ENCODE assay signal across 21 cellular contexts in genomic region chr15:73028030-73028429, GRCh38. TPM values are rescaled to one million over a fixed set of nuclear protein-coding genes. Genes with fewer than 3 reads are reported as not detected.
DNase-seq lines count a peak whose midpoint lies in the region; ATAC-seq, FAIRE-seq and TF ChIP-seq lines count a peak whose summit lies in the region.
"Had no signal": no experiment of that assay in that cellular context is flagged by ENCODE, and none has a peak within 500 bp of the region (broad histone marks: within the 10 kb centered on the region; RNA-seq: fewer than 3 reads in every experiment).

No MANE protein-coding gene starts in this region.

- peaks cover 12% of the 10 kb centered on the region; the same call in 2 of the 3 replicates for H3K4me1 Mint-ChIP-seq in GM23338
- H3K4me1 Mint-ChIP-seq in mesothelial cell of epicardium = peaks cover 8% of the 10 kb centered on the region
- H3K4me1 Mint-ChIP-seq in natural killer cell treated with Interleukin-12 subunit alpha and Interleukin-12 subunit beta and Interleukin-15 and Interleukin-18, amount 100 ng/mL, for 72 hours (ENCODE audit: low read depth in 2 of 2) = no peaks in the 10 kb centered on the region
- H3K4me1 Mint-ChIP-seq: CD4-positive, alpha-beta memory T cell had no signal

- H3K4me3 ChIP-seq in GM23338 = no peak overlapping the region
- H3K4me3 ChIP-seq in esophagus muscularis mucosa = no peak overlapping the region
- H3K4me3 ChIP-seq: HAP-1 had no signal

- DNase-seq in GM23338 (ENCODE audit: low spot score) = no peak
- DNase-seq in HTR-8/SVneo (ENCODE audit: insufficient read length, low spot score) = no peak
- peak; percentile 61 for DNase-seq in NCI-H1694 treated with DMSO at 0.1 percent for 48 hours (lab: John Stamatoyannopoulos, UW)
- DNase-seq in mesothelial cell of epicardium (ENCODE audit: low spot score in 2 of 2, unreplicated experiment in 2 of 2) = no peak
- no peak for DNase-seq in stimulated activated naive CD8-positive, alpha-beta T cell treated with anti-CD3 and anti-CD28 coated beads, Interleukin-15, Interleukin-2, amounts not matched to agents 100 U/mL and 50 U/mL, for 24 hours
- no peak for DNase-seq in activated gamma-delta T cell treated with Interleukin-2 at 50 U/mL for 16 hours
- DNase-seq in natural killer cell treated with Interleukin-12 subunit alpha and Interleukin-12 subunit beta and Interleukin-15 and Interleukin-18, amount 100 ng/mL, for 72 hours (ENCODE audit: low spot score) = no peak
- DNase-seq in esophagus muscularis mucosa (ENCODE audit: extremely low spot score) = no peak
- DNase-seq: C1 segment of cervical spinal cord; Calu3; CD4-positive, alpha-beta memory T cell; COR-L47; DMS79; EL; GDM1; GOT3; HFFc6 had no signal

- peaks cover 2% of the 10 kb centered on the region for H3K27me3 Mint-ChIP-seq in GM23338 (ENCODE audit: insufficient read depth, low read depth, poor library complexity)
- peaks cover 37% of the 10 kb centered on the region for H3K27me3 Mint-ChIP-seq in mesothelial cell of epicardium (ENCODE audit: low read depth)
- peaks cover 12 to 17% of the 10 kb centered on the region in 2 donors for H3K27me3 Mint-ChIP-seq in natural killer cell treated with Interleukin-12 subunit alpha and Interleukin-12 subunit beta and Interleukin-15 and Interleukin-18, amount 100 ng/mL, for 72 hours

- no peaks in the 10 kb centered on the region for H3K9me3 ChIP-seq in esophagus muscularis mucosa
- H3K9me3 ChIP-seq: HAP-1 had no signal

- H3K9me3 Mint-ChIP-seq in GM23338 = no peaks in the 10 kb centered on the region
- no peaks in the 10 kb centered on the region for H3K9me3 Mint-ChIP-seq in mesothelial cell of epicardium
- no peaks in the 10 kb centered on the region for H3K9me3 Mint-ChIP-seq in natural killer cell treated with Interleukin-12 subunit alpha and Interleukin-12 subunit beta and Interleukin-15 and Interleukin-18, amount 100 ng/mL, for 72 hours
- H3K9me3 Mint-ChIP-seq: CD4-positive, alpha-beta memory T cell; HFFc6 had no signal

- H3K36me3 ChIP-seq in GM23338 (ENCODE audit: insufficient read depth) (no peaks in the 10 kb centered on the region), esophagus muscularis mucosa (no peaks in the 10 kb centered on the region)
- H3K36me3 ChIP-seq: HAP-1 had no signal

- TF ChIP-seq CTCF in GM23338 (conservative IDR thresholded peaks at IDR 0.05; ENCODE audit: low read depth in 2 of 2) = no peak
- no peak for TF ChIP-seq CTCF in mesothelial cell of epicardium (IDR thresholded peaks at IDR 0.05; ENCODE audit: unreplicated experiment)
- TF ChIP-seq CTCF in esophagus muscularis mucosa (IDR thresholded peaks at IDR 0.05) = no peak

- ATAC-seq in GM23338 = no peak
- no peak for ATAC-seq in stimulated activated naive CD8-positive, alpha-beta T cell treated with anti-CD3 and anti-CD28 coated beads, Interleukin-15, Interleukin-2, amounts not matched to agents 100 U/mL and 50 U/mL, for 24 hours
- no peak for ATAC-seq in natural killer cell treated with Interleukin-12 subunit alpha and Interleukin-12 subunit beta and Interleukin-15 and Interleukin-18, amount 100 ng/mL, for 72 hours

- H3K4me3 Mint-ChIP-seq in GM23338 (no peak overlapping the region), mesothelial cell of epicardium (no peak overlapping the region)
- H3K4me3 Mint-ChIP-seq in natural killer cell treated with Interleukin-12 subunit alpha and Interleukin-12 subunit beta and Interleukin-15 and Interleukin-18, amount 100 ng/mL, for 72 hours = no peak overlapping the region
- H3K4me3 Mint-ChIP-seq: CD4-positive, alpha-beta memory T cell; HFFc6 had no signal

- H3K27ac ChIP-seq in GM23338 (ENCODE audit: low read depth) (no peak overlapping the region), esophagus muscularis mucosa (replicated peaks in 1 of 4) (no peak overlapping the region)

- H3K36me3 Mint-ChIP-seq in GM23338 (ENCODE audit: low read depth) (no peaks in the 10 kb centered on the region), mesothelial cell of epicardium (no peaks in the 10 kb centered on the region)
- H3K36me3 Mint-ChIP-seq in natural killer cell treated with Interleukin-12 subunit alpha and Interleukin-12 subunit beta and Interleukin-15 and Interleukin-18, amount 100 ng/mL, for 72 hours = no peaks in the 10 kb centered on the region
- H3K36me3 Mint-ChIP-seq: CD4-positive, alpha-beta memory T cell had no signal

- H3K4me2 ChIP-seq in GM23338 = no peak overlapping the region

- intact Hi-C loops in esophagus muscularis mucosa (cut with DNase I) = no loop called here

- peaks cover 5% of the 10 kb centered on the region; the same call in 1 of the 2 replicates for H3K9me2 ChIP-seq in GM23338 (ENCODE audit: insufficient read depth)

- no peak for TF ChIP-seq POLR2A in esophagus muscularis mucosa (IDR thresholded peaks at IDR 0.05; ENCODE audit: low read depth)

- H3K79me2 ChIP-seq in GM23338 (replicated peaks; ENCODE audit: insufficient read depth) = no peaks in the 10 kb centered on the region

- H3K4me1 ChIP-seq in GM23338 (ENCODE audit: insufficient read depth) (peaks cover 12% of the 10 kb centered on the region), esophagus muscularis mucosa (no peaks in the 10 kb centered on the region)

- no peaks in the 10 kb centered on the region for H3F3A ChIP-seq in GM23338 (replicated peaks; ENCODE audit: low read depth)

- FAIRE-seq in HTR-8/SVneo (lab: Jason Lieb, UNC) = peak; percentile 26
- FAIRE-seq: GM12891, GM18507, H54 had no signal

- 93% methylated on average over 6 of the region's 6 CpGs for WGBS in esophagus muscularis mucosa

- H3K27me3 ChIP-seq in GM23338 (ENCODE audit: insufficient read depth) (no peaks in the 10 kb centered on the region), esophagus muscularis mucosa (peaks cover 0 to 4% (median 0%) of the 10 kb centered on the region in 4 donors)

- H4K20me1 ChIP-seq in GM23338 (replicated peaks; ENCODE audit: insufficient read depth) = no peaks in the 10 kb centered on the region

- H3K27ac Mint-ChIP-seq in GM23338 = no peak overlapping the region
- H3K27ac Mint-ChIP-seq in mesothelial cell of epicardium = peak overlapping the region; percentile 3
- no peak overlapping the region for H3K27ac Mint-ChIP-seq in natural killer cell treated with Interleukin-12 subunit alpha and Interleukin-12 subunit beta and Interleukin-15 and Interleukin-18, amount 100 ng/mL, for 72 hours
- H3K27ac Mint-ChIP-seq: CD4-positive, alpha-beta memory T cell; HFFc6 had no signal

- no peak for TF ChIP-seq EP300 in esophagus muscularis mucosa (IDR thresholded peaks at IDR 0.05)

- peak overlapping the region; percentile 69 for H2AFZ ChIP-seq in GM23338

TF ChIP-seq in GM23338, 12 proteins besides CTCF, POLR2A, EP300 and RAD21 (continues in another document):
- no peak for TF ChIP-seq REST (IDR thresholded peaks at IDR 0.05; ENCODE audit: unreplicated experiment)
- no peak for TF ChIP-seq JUNB (IDR thresholded peaks at IDR 0.05; ENCODE audit: unreplicated experiment)
- TF ChIP-seq ZNF331 (CRISPR knock-in tag; IDR thresholded peaks at IDR 0.05; ENCODE audit: low read depth) = no peak
- TF ChIP-seq EZH2phosphoT487 (IDR thresholded peaks at IDR 0.05; ENCODE audit: unreplicated experiment) = no peak
- TF ChIP-seq NANOG (IDR thresholded peaks at IDR 0.05; ENCODE audit: borderline replicate concordance) = no peak
- TF ChIP-seq CREB1 (CRISPR knock-in tag; IDR thresholded peaks at IDR 0.05; ENCODE audit: low read depth) = no peak

RNA-seq across cellular contexts. Expression of gene NEO1, which starts 24.2 kb away (rescaled TPM):
- total RNA-seq in GM23338 (2014; rRNA removed; shearing (Covaris generic)) = 40.6 and 45.8 TPM in 2 replicates
- polyA plus RNA-seq in GM23338 (2016; fragmentation: Nextera tagmentation; extraction: Ambion mirVana) = 7.9 and 8.4 TPM in 2 replicates
- total RNA-seq in mesothelial cell of epicardium = 135 to 139 TPM (median 136 TPM) in 3 replicates
- total RNA-seq in natural killer cell treated with Interleukin-12 subunit alpha and Interleukin-12 subunit beta and Interleukin-15 and Interleukin-18, amount 100 ng/mL, for 72 hours = 1 to 10 TPM; 3.6 to 8.0 TPM
- total RNA-seq in esophagus muscularis mucosa = 10 to 100 TPM; 38.2 to 61.2 (median 53.5) TPM
